Comparison of ENCODE assay signal across 9 cellular contexts in the genomic region with DNA sequence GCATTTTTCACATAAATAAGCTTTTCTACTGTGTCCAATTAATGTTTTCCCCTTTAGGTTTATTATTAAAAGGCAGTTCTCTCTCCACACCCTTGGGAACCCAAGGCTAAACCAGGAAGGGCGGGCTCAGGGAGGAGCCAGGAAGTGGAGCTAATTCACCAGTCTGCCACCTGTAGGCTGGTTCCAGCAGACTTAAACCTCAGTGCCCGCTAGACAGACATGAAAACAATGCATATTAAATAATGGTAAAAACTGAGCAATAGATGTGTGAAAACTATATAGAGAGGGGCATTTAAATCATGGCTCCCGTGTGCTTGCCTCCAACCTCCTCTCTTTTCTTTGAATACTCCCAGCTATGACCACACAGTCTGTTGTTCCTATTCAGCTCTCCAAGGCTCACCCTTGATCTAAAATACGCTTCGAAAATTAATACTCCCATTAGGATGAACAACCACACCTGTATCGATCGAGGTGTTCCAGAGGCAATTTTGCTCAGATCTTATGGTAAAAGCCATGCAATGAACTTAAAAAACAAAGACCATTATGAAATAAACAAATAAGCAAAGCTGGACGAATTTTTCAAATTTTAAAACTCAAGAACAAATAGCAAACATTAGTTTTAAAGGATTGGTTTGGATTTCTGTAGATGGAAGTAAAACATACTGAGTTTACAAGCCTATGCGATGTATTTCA.
DNase-seq lines count a peak whose midpoint lies in the region; ATAC-seq and TF ChIP-seq lines count a peak whose summit lies in the region.
"Had no signal": no experiment of that assay in that cellular context is flagged by ENCODE, and none has a peak within 500 bp of the region (broad histone marks: within the 10 kb centered on the region; RNA-seq: fewer than 3 reads in every experiment).

No MANE protein-coding gene starts in this region.

- H3K27ac Mint-ChIP-seq in WTC11, result no peak overlapping the region
- H3K27ac Mint-ChIP-seq: dendritic cell treated with granulocyte-macrophage colony-stimulating factor and Interleukin-4, amounts not matched to agents 40 ng/mL and 50 ng/mL, for 4 days had no signal

- peaks cover 2% of the 10 kb centered on the region; the same call in 1 of the 2 replicates for H3K36me3 Mint-ChIP-seq in WTC11

- peaks cover 34% of the 10 kb centered on the region for H3K4me1 Mint-ChIP-seq in WTC11

- POLR2A ChIA-PET in WTC11 (lab: Charles Lee), result interaction anchor here (0.6 to 1.0 kb wide), 5 partner anchors 43 to 649 kb away, joined by 3 to 5 read pairs (median 5); no protein-coding TSS in a partner anchor

- H3K27ac ChIP-seq in right lobe of liver, result no peak overlapping the region

- 32% methylated on average over 9 of the region's 9 CpGs for WGBS in right lobe of liver (ENCODE audit: insufficient coverage, low coverage, low lambda C conversion rate, missing lambda C conversion rate)

- H3K4me1 ChIP-seq in right lobe of liver, result no peaks in the 10 kb centered on the region

- H3K4me3 ChIP-seq in Jurkat, Clone E6-1 (ENCODE audit: low read length), result no peak overlapping the region
- H3K4me3 ChIP-seq in right lobe of liver, result no peak overlapping the region

- in situ Hi-C loops in Caki2 (cut with HindIII; ENCODE audit: low pct_unique_long_range_greater_than_20kb, low sequenced_read_pairs), result no loop called here

- H3K4me3 Mint-ChIP-seq in WTC11, result peak overlapping the region; percentile 75
- H3K4me3 Mint-ChIP-seq: dendritic cell treated with granulocyte-macrophage colony-stimulating factor and Interleukin-4, amounts not matched to agents 40 ng/mL and 50 ng/mL, for 4 days had no signal

- peaks cover 37% of the 10 kb centered on the region for H3K27me3 Mint-ChIP-seq in WTC11 (ENCODE audit: low read depth)

- TF ChIP-seq POLR2A in right lobe of liver (IDR thresholded peaks at IDR 0.05) (no peak), GM18505 (IDR thresholded peaks at IDR 0.05; ENCODE audit: borderline replicate concordance, extremely low read depth, insufficient read depth, insufficient read length) (no peak)

- intact Hi-C loops in right lobe of liver (cut with DNase I), result no loop called here

- ATAC-seq in WTC11 (peak; percentile 65), right lobe of liver (peak; percentile 55 to 72 (median 60)), GM18505 (IDR thresholded peaks at IDR 0.05; ENCODE audit: unreplicated experiment) (no peak), HG02763 (IDR thresholded peaks at IDR 0.05; ENCODE audit: unreplicated experiment) (no peak)

- no peaks in the 10 kb centered on the region for H3K36me3 ChIP-seq in right lobe of liver

- H3K27me3 ChIP-seq in right lobe of liver, result peaks cover 0 to 20% of the 10 kb centered on the region in 2 donors

- peaks cover 3% of the 10 kb centered on the region; the same call in 1 of the 2 replicates for H3K9me3 Mint-ChIP-seq in WTC11

- CTCF ChIA-PET in WTC11 (lab: Charles Lee), result interaction anchor here (0.6 to 3.9 kb wide), 20 partner anchors 14 to 467 kb away, joined by 3 to 37 read pairs (median 4); no protein-coding TSS in a partner anchor

- no peak for TF ChIP-seq CTCF in WTC11 (IDR thresholded peaks at IDR 0.05)
- TF ChIP-seq CTCF in right lobe of liver (IDR thresholded peaks at IDR 0.05), result peak in 3 of 4 donors; percentile 12 to 35 (median 20)

- DNase-seq in Caki2 (ENCODE audit: low read depth), result peak; percentile 59
- DNase-seq in Jurkat, Clone E6-1 (ENCODE audit: low read depth, low spot score), result peak; percentile 57
- DNase-seq in WTC11 (ENCODE audit: low spot score), result peak; percentile 53
- no peak for DNase-seq in right lobe of liver
- DNase-seq in GM03348 (ENCODE audit: low spot score), result no peak
- no peak for DNase-seq in NAMALWA (ENCODE audit: low spot score)

- no peaks in the 10 kb centered on the region for H3K9me3 ChIP-seq in right lobe of liver

TF ChIP-seq in WTC11, 78 proteins besides CTCF, POLR2A, EP300 and RAD21:
- TF ChIP-seq, protein P1, sequence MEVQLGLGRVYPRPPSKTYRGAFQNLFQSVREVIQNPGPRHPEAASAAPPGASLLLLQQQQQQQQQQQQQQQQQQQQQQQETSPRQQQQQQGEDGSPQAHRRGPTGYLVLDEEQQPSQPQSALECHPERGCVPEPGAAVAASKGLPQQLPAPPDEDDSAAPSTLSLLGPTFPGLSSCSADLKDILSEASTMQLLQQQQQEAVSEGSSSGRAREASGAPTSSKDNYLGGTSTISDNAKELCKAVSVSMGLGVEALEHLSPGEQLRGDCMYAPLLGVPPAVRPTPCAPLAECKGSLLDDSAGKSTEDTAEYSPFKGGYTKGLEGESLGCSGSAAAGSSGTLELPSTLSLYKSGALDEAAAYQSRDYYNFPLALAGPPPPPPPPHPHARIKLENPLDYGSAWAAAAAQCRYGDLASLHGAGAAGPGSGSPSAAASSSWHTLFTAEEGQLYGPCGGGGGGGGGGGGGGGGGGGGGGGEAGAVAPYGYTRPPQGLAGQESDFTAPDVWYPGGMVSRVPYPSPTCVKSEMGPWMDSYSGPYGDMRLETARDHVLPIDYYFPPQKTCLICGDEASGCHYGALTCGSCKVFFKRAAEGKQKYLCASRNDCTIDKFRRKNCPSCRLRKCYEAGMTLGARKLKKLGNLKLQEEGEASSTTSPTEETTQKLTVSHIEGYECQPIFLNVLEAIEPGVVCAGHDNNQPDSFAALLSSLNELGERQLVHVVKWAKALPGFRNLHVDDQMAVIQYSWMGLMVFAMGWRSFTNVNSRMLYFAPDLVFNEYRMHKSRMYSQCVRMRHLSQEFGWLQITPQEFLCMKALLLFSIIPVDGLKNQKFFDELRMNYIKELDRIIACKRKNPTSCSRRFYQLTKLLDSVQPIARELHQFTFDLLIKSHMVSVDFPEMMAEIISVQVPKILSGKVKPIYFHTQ (CRISPR knock-in tag; IDR thresholded peaks at IDR 0.05), result no peak
- TF ChIP-seq TEAD4 (CRISPR knock-in tag; IDR thresholded peaks at IDR 0.05), result no peak
- TF ChIP-seq MAX (CRISPR knock-in tag; IDR thresholded peaks at IDR 0.05), result no peak
- TF ChIP-seq IRF1 (CRISPR knock-in tag; IDR thresholded peaks at IDR 0.05), result no peak
- no peak for TF ChIP-seq ZNF425 (CRISPR knock-in tag; conservative IDR thresholded peaks at IDR 0.05)
- TF ChIP-seq ATF1 (CRISPR knock-in tag; IDR thresholded peaks at IDR 0.05), result no peak
- no peak for TF ChIP-seq RELA (CRISPR knock-in tag; IDR thresholded peaks at IDR 0.05; ENCODE audit: borderline replicate concordance)
- no peak for TF ChIP-seq FOXJ3 (CRISPR knock-in tag; IDR thresholded peaks at IDR 0.05; ENCODE audit: borderline replicate concordance)
- TF ChIP-seq ZNF317 (CRISPR knock-in tag; IDR thresholded peaks at IDR 0.05; ENCODE audit: borderline replicate concordance, low read depth), result no peak
- no peak for TF ChIP-seq SMAD3 (CRISPR knock-in tag; IDR thresholded peaks at IDR 0.05; ENCODE audit: borderline replicate concordance)
- TF ChIP-seq MXD4 (CRISPR knock-in tag; IDR thresholded peaks at IDR 0.05; ENCODE audit: borderline replicate concordance), result no peak
- TF ChIP-seq SOX15 (CRISPR knock-in tag; IDR thresholded peaks at IDR 0.05), result no peak
- TF ChIP-seq ZNF219 (CRISPR knock-in tag; IDR thresholded peaks at IDR 0.05; ENCODE audit: borderline replicate concordance), result no peak

Comparison
In these comparisons a context has a peak if more than half of its experiments do, and no peak if none do; other contexts are left out.
1. DNase-seq: peak in Caki2 (single experiment), Jurkat, Clone E6-1 (single experiment) and WTC11 (single experiment); none in right lobe of liver (0 of 3), GM03348 (single experiment) and NAMALWA (single experiment).
2. ATAC-seq: peak in WTC11 (single experiment) and right lobe of liver (4 of 4); none in GM18505 (single experiment) and HG02763 (single experiment).